Comparison of ENCODE assay signal across 2 cellular contexts in genomic region chr12:89686311-89686710, GRCh38.
TF ChIP-seq lines count a peak whose summit lies in the region.

No MANE protein-coding gene starts in this region.

TF ChIP-seq in HepG2, 621 proteins besides CTCF, POLR2A, EP300 and RAD21:
- no peak for TF ChIP-seq NFKBIZ (CRISPR knock-in tag; IDR thresholded peaks at IDR 0.05)
- TF ChIP-seq CEBPB (IDR thresholded peaks at IDR 0.05; ENCODE audit: borderline replicate concordance, low read depth, low read length): peak; percentile 79

TF ChIP-seq in H1, 55 proteins besides CTCF, POLR2A, EP300 and RAD21:
- peak; percentile 72; the same call in 1 of the 2 replicates for TF ChIP-seq CEBPB (IDR thresholded peaks at IDR 0.05; ENCODE audit: low read depth, low read length)
- TF ChIP-seq POLR2AphosphoS5 (IDR thresholded peaks at IDR 0.05; ENCODE audit: low read depth, low read length): no peak
- no peak for TF ChIP-seq SUZ12 (IDR thresholded peaks at IDR 0.05; ENCODE audit: low read length)
- TF ChIP-seq MAX (IDR thresholded peaks at IDR 0.05): no peak
- no peak for TF ChIP-seq MAFK (IDR thresholded peaks at IDR 0.05; ENCODE audit: low read depth, low read length)
